ENCODE assay signal across 2 cellular contexts in genomic region chr17:40197550-40198475, GRCh38.
TF ChIP-seq lines count a peak whose summit lies in the region.
"Not testable (repeated sequence)": the region's sequence is repeated elsewhere in the genome, so short reads cannot be mapped to it uniquely, and the experiment has no call there.

No MANE protein-coding gene starts in this region.

TF ChIP-seq in A549, 52 proteins besides CTCF, POLR2A, EP300 and RAD21:
- TF ChIP-seq MAFK (IDR thresholded peaks at IDR 0.05; ENCODE audit: partially characterized antibody): peak; percentile 99

TF ChIP-seq in HepG2, 621 proteins besides CTCF, POLR2A, EP300 and RAD21:
- TF ChIP-seq BRF2 (CRISPR knock-in tag; IDR thresholded peaks at IDR 0.05) (0 out of 2 replicates have a peak, but pooled peaks have one; percentile 32), ZMYM4 (CRISPR knock-in tag; IDR thresholded peaks at IDR 0.05) (peak; percentile 76), SP1 (CRISPR knock-in tag; IDR thresholded peaks at IDR 0.05) (peak; percentile 84), ZBTB49 (CRISPR knock-in tag; IDR thresholded peaks at IDR 0.05; ENCODE audit: borderline replicate concordance) (0 out of 2 replicates have a peak, but pooled peaks have one; percentile 6), NFYC (CRISPR knock-in tag; IDR thresholded peaks at IDR 0.05) (peak; percentile 88), ERF (CRISPR knock-in tag; IDR thresholded peaks at IDR 0.05) (0 out of 2 replicates have a peak, but pooled peaks have one; percentile 25), ZNF451 (CRISPR knock-in tag; IDR thresholded peaks at IDR 0.05) (0 out of 2 replicates have a peak, but pooled peaks have one; percentile 39), ZBTB33 (CRISPR knock-in tag; IDR thresholded peaks at IDR 0.05) (peak; percentile 31; the same call in 1 of the 2 replicates), MIER2 (CRISPR knock-in tag; IDR thresholded peaks at IDR 0.05) (peak; percentile 34; the same call in 1 of the 2 replicates), REPIN1 (CRISPR knock-in tag; IDR thresholded peaks at IDR 0.05; ENCODE audit: borderline replicate concordance, low read depth) (0 out of 2 replicates have a peak, but pooled peaks have one; percentile 27), ZNF605 (CRISPR knock-in tag; IDR thresholded peaks at IDR 0.05) (peak; percentile 24; the same call in 1 of the 2 replicates), GATAD2A (CRISPR knock-in tag; IDR thresholded peaks at IDR 0.05) (peak; percentile 31; the same call in 1 of the 2 replicates), SAP130 (CRISPR knock-in tag; IDR thresholded peaks at IDR 0.05; ENCODE audit: low read depth) (peak; percentile 34; the same call in 1 of the 2 replicates), CREB1 (CRISPR knock-in tag; IDR thresholded peaks at IDR 0.05) (0 out of 2 replicates have a peak, but pooled peaks have one; percentile 15), MED1 (CRISPR knock-in tag; IDR thresholded peaks at IDR 0.05) (0 out of 2 replicates have a peak, but pooled peaks have one; percentile 22), NFYB (CRISPR knock-in tag; IDR thresholded peaks at IDR 0.05) (peak; percentile 93), TARDBP (CRISPR knock-in tag; IDR thresholded peaks at IDR 0.05) (peak; percentile 47; the same call in 1 of the 2 replicates), POLR2AphosphoS5 (IDR thresholded peaks at IDR 0.05; ENCODE audit: low read depth, low read length) (0 out of 2 replicates have a peak, but pooled peaks have one; percentile 36), MAFK (conservative IDR thresholded peaks at IDR 0.05 in 1 of 2, IDR thresholded peaks at IDR 0.05 in 1 of 2; ENCODE audit: low read length in 2 of 2) (peak; percentile 86 to 90), POLR2G (IDR thresholded peaks at IDR 0.05; ENCODE audit: low read depth, low read length) (0 out of 2 replicates have a peak, but pooled peaks have one; percentile 29), ZNF205 (CRISPR knock-in tag; IDR thresholded peaks at IDR 0.05) (0 out of 2 replicates have a peak, but pooled peaks have one; percentile 40), ZNF556 (CRISPR knock-in tag; IDR thresholded peaks at IDR 0.05; ENCODE audit: borderline replicate concordance) (peak; percentile 64; the same call in 1 of the 2 replicates), DRAP1 (CRISPR knock-in tag; IDR thresholded peaks at IDR 0.05) (peak; percentile 59; the same call in 1 of the 2 replicates), KDM2A (CRISPR knock-in tag; IDR thresholded peaks at IDR 0.05; ENCODE audit: borderline replicate concordance, low read depth) (0 out of 2 replicates have a peak, but pooled peaks have one; percentile 25), ARNTL (CRISPR knock-in tag; IDR thresholded peaks at IDR 0.05) (0 out of 2 replicates have a peak, but pooled peaks have one; percentile 27), ZNF296 (CRISPR knock-in tag; conservative IDR thresholded peaks at IDR 0.05) (0 out of 2 replicates have a peak, but pooled peaks have one; percentile 0), HMGXB3 (CRISPR knock-in tag; IDR thresholded peaks at IDR 0.05; ENCODE audit: borderline replicate concordance) (0 out of 2 replicates have a peak, but pooled peaks have one; percentile 27), ZFY (CRISPR knock-in tag; IDR thresholded peaks at IDR 0.05) (0 out of 2 replicates have a peak, but pooled peaks have one; percentile 8), MAFF (IDR thresholded peaks at IDR 0.05; ENCODE audit: low read depth, low read length) (peak; percentile 88), ARID2 (CRISPR knock-in tag; IDR thresholded peaks at IDR 0.05; ENCODE audit: borderline replicate concordance) (peak; percentile 69; the same call in 1 of the 2 replicates), SP2 (CRISPR knock-in tag; IDR thresholded peaks at IDR 0.05) (peak; percentile 44), GATAD1 (CRISPR knock-in tag; IDR thresholded peaks at IDR 0.05) (peak; percentile 41; the same call in 1 of the 2 replicates), ZMYM2 (CRISPR knock-in tag; IDR thresholded peaks at IDR 0.05) (peak; percentile 58; the same call in 1 of the 2 replicates)
- TF ChIP-seq SP1, CREB1 (IDR thresholded peaks at IDR 0.05): not testable (repeated sequence)
TF ChIP-seq in HepG2: peak in this region for 33; not testable (repeated sequence) for 588.
